ENCODE assay signal across 17 cellular contexts in the genomic region with DNA sequence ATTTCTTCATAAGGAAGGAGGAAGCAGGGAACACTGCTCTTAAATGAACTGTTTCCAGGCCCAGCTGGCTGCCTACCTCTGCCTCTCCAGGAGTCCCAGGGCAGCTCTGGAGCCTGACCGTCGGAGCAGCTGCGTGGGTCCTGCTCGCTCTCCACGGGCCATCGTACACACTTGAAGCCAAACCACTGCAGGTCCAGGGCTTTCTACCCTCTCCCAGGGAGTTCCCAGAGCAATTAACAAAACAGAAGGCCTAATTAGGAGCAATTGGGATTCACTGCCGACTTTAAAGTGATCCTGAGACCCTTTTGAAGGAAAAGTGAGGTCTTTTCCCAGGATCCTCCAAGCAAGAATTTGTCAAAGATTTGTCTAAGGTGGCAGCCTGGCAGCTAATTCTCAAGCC.
DNase-seq lines count a peak whose midpoint lies in the region; ATAC-seq and TF ChIP-seq lines count a peak whose summit lies in the region.
"Had no signal": no experiment of that assay in that cellular context is flagged by ENCODE, and none has a peak within 500 bp of the region (broad histone marks: within the 10 kb centered on the region; RNA-seq: fewer than 3 reads in every experiment).

No MANE protein-coding gene starts in this region.

- peak overlapping the region; percentile 30 for H3K27ac Mint-ChIP-seq in endodermal cell
- H3K27ac Mint-ChIP-seq: CD8-positive, alpha-beta memory T cell had no signal

- peaks cover 36% of the 10 kb centered on the region for H3K4me1 Mint-ChIP-seq in endodermal cell
- H3K4me1 Mint-ChIP-seq: CD8-positive, alpha-beta memory T cell had no signal

- intact Hi-C loops in psoas muscle (cut with DNase I), result no loop called here

- H3K4me2 ChIP-seq in smooth muscle cell, result no peak overlapping the region

- H3K36me3 ChIP-seq in endodermal cell (ENCODE audit: control insufficient read depth, insufficient read depth, low read length), result no peaks in the 10 kb centered on the region
- H3K36me3 ChIP-seq in smooth muscle cell (ENCODE audit: low read depth), result no peaks in the 10 kb centered on the region
- H3K36me3 ChIP-seq in psoas muscle (ENCODE audit: insufficient read depth in 1 of 2, low read depth in 1 of 2), result no peaks in the 10 kb centered on the region

- H3K27ac ChIP-seq in endodermal cell (ENCODE audit: low read depth, low read length) (no peak overlapping the region), smooth muscle cell (ENCODE audit: low read depth) (no peak overlapping the region), psoas muscle (no peak overlapping the region)

- no peaks in the 10 kb centered on the region for H3K9me3 ChIP-seq in endodermal cell (ENCODE audit: control insufficient read depth, low read length)
- no peaks in the 10 kb centered on the region for H3K9me3 ChIP-seq in smooth muscle cell (replicated peaks; ENCODE audit: low read depth)
- no peaks in the 10 kb centered on the region for H3K9me3 ChIP-seq in psoas muscle

- ATAC-seq in esophagus mucosa, result no peak
- ATAC-seq in psoas muscle, result no peak
- ATAC-seq: PC-3 had no signal

- H3K9me3 Mint-ChIP-seq in endodermal cell, result no peaks in the 10 kb centered on the region
- H3K9me3 Mint-ChIP-seq: CD8-positive, alpha-beta memory T cell had no signal

- no peaks in the 10 kb centered on the region for H3K79me2 ChIP-seq in smooth muscle cell (ENCODE audit: low read depth)

- H3K4me1 ChIP-seq in endodermal cell (ENCODE audit: control insufficient read depth, insufficient read depth, low read length), result peaks cover 3% of the 10 kb centered on the region
- H3K4me1 ChIP-seq in smooth muscle cell (ENCODE audit: low read depth), result peaks cover 20% of the 10 kb centered on the region
- no peaks in the 10 kb centered on the region for H3K4me1 ChIP-seq in psoas muscle

- peaks cover 23% of the 10 kb centered on the region for H3K27me3 Mint-ChIP-seq in endodermal cell (ENCODE audit: insufficient read depth)

- H3K9ac ChIP-seq in endodermal cell (ENCODE audit: extremely low read depth, low read length, poor library complexity, severe bottlenecking) (no peak overlapping the region), smooth muscle cell (ENCODE audit: low read depth) (no peak overlapping the region)

- no peak overlapping the region for H3K4me3 Mint-ChIP-seq in endodermal cell
- H3K4me3 Mint-ChIP-seq: CD8-positive, alpha-beta memory T cell had no signal

- H3K36me3 Mint-ChIP-seq in endodermal cell (ENCODE audit: low read depth), result no peaks in the 10 kb centered on the region
- H3K36me3 Mint-ChIP-seq: CD8-positive, alpha-beta memory T cell had no signal

- peak; percentile 79 to 82 for DNase-seq in NCI-H524 (lab: John Stamatoyannopoulos, UW)
- DNase-seq in endodermal cell, result peak; percentile 81
- DNase-seq in iPS-NIHi11 (ENCODE audit: low spot score), result peak; percentile 33
- no peak for DNase-seq in smooth muscle cell (lab: John Stamatoyannopoulos, UW; ENCODE audit: unreplicated experiment)
- no peak for DNase-seq in activated T-cell treated with anti-CD3 and anti-CD28 coated beads for 4 hours
- no peak for DNase-seq in psoas muscle
- no peak for DNase-seq in NCI-H2227 (lab: John Stamatoyannopoulos, UW; ENCODE audit: unreplicated experiment)
- DNase-seq: ACHN; C1 segment of cervical spinal cord; CD8-positive, alpha-beta memory T cell; DMS79; HCEC 1CT; MM.1S; NCI-H1105; NCI-H2081 treated with DMSO at 0.1 percent for 48 hours; PC-3 had no signal

- no peaks in the 10 kb centered on the region for H3F3A ChIP-seq in smooth muscle cell (ENCODE audit: low read depth)

- TF ChIP-seq CTCF in endodermal cell (conservative IDR thresholded peaks at IDR 0.05) (no peak), smooth muscle cell (IDR thresholded peaks at IDR 0.05; ENCODE audit: borderline replicate concordance, insufficient read depth, poor library complexity, severe bottlenecking) (no peak), psoas muscle (IDR thresholded peaks at IDR 0.05) (no peak)

- 42 to 43% methylated on average over 5 to 7 of the region's 7 CpGs for WGBS in endodermal cell (ENCODE audit: insufficient coverage in 1 of 2, insufficient read length in 1 of 2), 2 experiments
- WGBS in smooth muscle cell (ENCODE audit: low lambda C conversion rate), result 23% methylated on average over 7 of the region's 7 CpGs
- 19 to 23% (median 23%) methylated on average over 7 of the region's 7 CpGs for WGBS in psoas muscle, 3 donors

- H3K4me3 ChIP-seq in endodermal cell (ENCODE audit: low read length), result no peak overlapping the region
- no peak overlapping the region for H3K4me3 ChIP-seq in smooth muscle cell
- no peak overlapping the region for H3K4me3 ChIP-seq in psoas muscle

- peak overlapping the region; percentile 44 for H2AFZ ChIP-seq in smooth muscle cell (ENCODE audit: low read depth)

- peaks cover 7% of the 10 kb centered on the region for H3K27me3 ChIP-seq in endodermal cell (ENCODE audit: control insufficient read depth, insufficient read depth, low read length, poor library complexity, severe bottlenecking)
- H3K27me3 ChIP-seq in smooth muscle cell (ENCODE audit: low read depth), result peaks cover 22% of the 10 kb centered on the region
- H3K27me3 ChIP-seq in psoas muscle (ENCODE audit: insufficient read depth in 3 of 3, low read length in 2 of 3), result peaks cover 0 to 14% (median 0%) of the 10 kb centered on the region in 3 donors

- H4K20me1 ChIP-seq in smooth muscle cell (ENCODE audit: low read depth), result no peaks in the 10 kb centered on the region

Comparison
In these comparisons a context has a peak if more than half of its experiments do, and no peak if none do; other contexts are left out.
1. DNase-seq: peak in NCI-H524 (2 of 2), endodermal cell (single experiment) and iPS-NIHi11 (single experiment); none in smooth muscle cell (single experiment), activated T-cell treated with anti-CD3 and anti-CD28 coated beads for 4 hours (single experiment), psoas muscle (0 of 2) and NCI-H2227 (single experiment).